In the genomic region with DNA sequence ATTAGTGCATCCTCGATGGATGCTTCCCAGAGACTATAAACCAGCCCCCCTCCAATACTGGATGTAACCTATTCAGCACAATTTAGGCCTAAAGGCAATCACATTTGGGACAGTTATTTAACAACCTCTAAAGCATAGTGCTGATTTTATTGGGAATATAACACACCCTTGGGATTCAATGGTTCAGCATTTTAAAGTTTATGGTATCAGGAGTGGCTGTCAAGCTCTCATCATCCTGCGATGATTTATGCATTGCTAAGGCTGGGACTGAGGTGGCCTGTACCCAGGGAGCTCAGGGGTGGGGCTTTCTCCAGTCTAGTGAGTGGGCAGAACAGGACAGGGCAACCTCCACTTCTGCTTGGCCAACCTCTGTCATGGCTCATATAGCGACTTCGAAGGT, we compare ENCODE assay signal across 16 cellular contexts.
DNase-seq lines count a peak whose midpoint lies in the region; ATAC-seq and TF ChIP-seq lines count a peak whose summit lies in the region.
"Had no signal": no experiment of that assay in that cellular context is flagged by ENCODE, and none has a peak within 500 bp of the region (broad histone marks: within the 10 kb centered on the region; RNA-seq: fewer than 3 reads in every experiment).

No MANE protein-coding gene starts in this region.

- H3K27me3 Mint-ChIP-seq in Calu3 (ENCODE audit: unreplicated experiment) (no peaks in the 10 kb centered on the region), neural crest cell (ENCODE audit: low read depth) (peaks cover 33% of the 10 kb centered on the region)
- H3K27me3 Mint-ChIP-seq in CD4-positive, alpha-beta T cell: no peaks in the 10 kb centered on the region

- H3K4me3 ChIP-seq in PC-3 (ENCODE audit: low read length) (no peak overlapping the region), OCI-LY7 (ENCODE audit: low read depth, low read length, poor library complexity, severe bottlenecking) (no peak overlapping the region)
- H3K4me3 ChIP-seq: GM23338 had no signal

- H3K27ac Mint-ChIP-seq in Calu3 (ENCODE audit: unreplicated experiment): peak overlapping the region; percentile 12
- peak overlapping the region; percentile 2 for H3K27ac Mint-ChIP-seq in neural crest cell (ENCODE audit: unreplicated experiment)
- H3K27ac Mint-ChIP-seq in CD4-positive, alpha-beta T cell: no peak overlapping the region
- H3K27ac Mint-ChIP-seq: CD8-positive, alpha-beta T cell; GM23338; H9 had no signal

- H3K4me1 ChIP-seq in PC-3 (ENCODE audit: insufficient read depth, low read length): peaks cover 55% of the 10 kb centered on the region
- H3K4me1 ChIP-seq in OCI-LY7 (ENCODE audit: insufficient read depth, low read length, poor library complexity, severe bottlenecking): no peaks in the 10 kb centered on the region
- H3K4me1 ChIP-seq: BE2C had no signal

- no peaks in the 10 kb centered on the region for H3K36me3 ChIP-seq in PC-3 (ENCODE audit: low read depth, low read length)
- H3K36me3 ChIP-seq in OCI-LY7 (ENCODE audit: insufficient read depth, low read length): no peaks in the 10 kb centered on the region
- H3K36me3 ChIP-seq: BE2C had no signal

- H2AFZ ChIP-seq in PC-3 (ENCODE audit: low read length) (no peak overlapping the region), OCI-LY7 (ENCODE audit: low read length) (no peak overlapping the region)
- H2AFZ ChIP-seq: GM23338 had no signal

- H3K36me3 Mint-ChIP-seq in Calu3 (ENCODE audit: insufficient read depth, unreplicated experiment) (no peaks in the 10 kb centered on the region), neural crest cell (ENCODE audit: low read depth) (no peaks in the 10 kb centered on the region)
- no peaks in the 10 kb centered on the region for H3K36me3 Mint-ChIP-seq in CD4-positive, alpha-beta T cell (ENCODE audit: low read depth)
- H3K36me3 Mint-ChIP-seq: CD8-positive, alpha-beta T cell had no signal

- ATAC-seq in PC-3: peak; percentile 38
- no peak for ATAC-seq in CD4-positive, alpha-beta T cell (ENCODE audit: poor library complexity)
- ATAC-seq: CD8-positive, alpha-beta T cell; GM23338; HepG2 had no signal

- H3K9me3 ChIP-seq in PC-3 (ENCODE audit: low read length) (no peaks in the 10 kb centered on the region), OCI-LY7 (ENCODE audit: low read length) (no peaks in the 10 kb centered on the region)
- H3K9me3 ChIP-seq in CD4-positive, alpha-beta T cell (ENCODE audit: control insufficient read depth, low read length): no peaks in the 10 kb centered on the region
- H3K9me3 ChIP-seq: BE2C had no signal

- CTCF ChIA-PET in Calu3 (lab: Charles Lee): interaction anchor here (0.6 kb wide), 1 partner anchor 138 kb away, joined by 6 read pairs; no protein-coding TSS in a partner anchor
- CTCF ChIA-PET in PC-3 (lab: Charles Lee): no interaction called here
- CTCF ChIA-PET in CD4-positive, alpha-beta T cell (lab: Charles Lee): no interaction called here
- CTCF ChIA-PET in OCI-LY7 (lab: Charles Lee; ENCODE audit: unreplicated experiment): no interaction called here

- H3K79me2 ChIP-seq in PC-3 (ENCODE audit: low read length): peaks cover 8% of the 10 kb centered on the region; the same call in 1 of the 2 replicates
- H3K79me2 ChIP-seq in OCI-LY7 (ENCODE audit: insufficient read depth, low read depth, low read length): no peaks in the 10 kb centered on the region

- no peaks in the 10 kb centered on the region for H3K27me3 ChIP-seq in PC-3 (ENCODE audit: low read length)
- no peaks in the 10 kb centered on the region for H3K27me3 ChIP-seq in CD4-positive, alpha-beta T cell (ENCODE audit: control insufficient read depth, insufficient read depth, low read length)
- H3K27me3 ChIP-seq: BE2C had no signal

- H3K9me3 Mint-ChIP-seq in Calu3 (ENCODE audit: low read depth, unreplicated experiment): peaks cover 6% of the 10 kb centered on the region
- H3K9me3 Mint-ChIP-seq in neural crest cell: no peaks in the 10 kb centered on the region
- H3K9me3 Mint-ChIP-seq in CD4-positive, alpha-beta T cell: peaks cover 3% of the 10 kb centered on the region
- H3K9me3 Mint-ChIP-seq: GM23338, H9 had no signal

- intact Hi-C loops in Calu3 (cut with micrococcal nuclease; ENCODE audit: unreplicated experiment): no loop called here
- intact Hi-C loops in PC-3 (cut with micrococcal nuclease): no loop called here
- intact Hi-C loops in CD4-positive, alpha-beta T cell (cut with DNase I, micrococcal nuclease): no loop called here
- intact Hi-C loops in OCI-LY7 (cut with micrococcal nuclease; ENCODE audit: unreplicated experiment): no loop called here

- POLR2A ChIA-PET in PC-3 (lab: Charles Lee; ENCODE audit: unreplicated experiment) (no interaction called here), OCI-LY7 (lab: Charles Lee) (interaction anchor here (0.6 kb wide), 1 partner anchor 53 kb away, joined by 3 read pairs; no protein-coding TSS in a partner anchor)
- POLR2A ChIA-PET in CD4-positive, alpha-beta T cell (lab: Charles Lee): no interaction called here

- H3F3A ChIP-seq in PC-3 (ENCODE audit: low read length, unreplicated experiment): peaks cover 5% of the 10 kb centered on the region

- DNase-seq in Calu3: no peak
- peak; percentile 52 for DNase-seq in PC-3
- DNase-seq in epithelial cell of prostate (ENCODE audit: low read depth, low spot score): no peak
- DNase-seq in neural crest cell (ENCODE audit: low read depth, low spot score): no peak
- no peak for DNase-seq in CD4-positive, alpha-beta T cell
- DNase-seq in HCEC 1CT: no peak
- no peak for DNase-seq in OCI-LY7 (ENCODE audit: low spot score)
- DNase-seq in GM03348 (ENCODE audit: low spot score): no peak
- DNase-seq: BE2C; CD8-positive, alpha-beta T cell; COR-L47; GF-D8; H9 had no signal

- peak overlapping the region; percentile 9 for H3K4me2 ChIP-seq in PC-3 (ENCODE audit: low read length)
- H3K4me2 ChIP-seq in OCI-LY7 (ENCODE audit: low read length): no peak overlapping the region
- H3K4me2 ChIP-seq: GM23338 had no signal

- no peak for TF ChIP-seq CTCF in Calu3 (IDR thresholded peaks at IDR 0.05; ENCODE audit: unreplicated experiment)
- no peak for TF ChIP-seq CTCF in PC-3 (conservative IDR thresholded peaks at IDR 0.05; ENCODE audit: low read depth, low read length)
- TF ChIP-seq CTCF in neural crest cell (conservative IDR thresholded peaks at IDR 0.05): no peak
- TF ChIP-seq CTCF in CD4-positive, alpha-beta T cell (IDR thresholded peaks at IDR 0.05): no peak
- no peak for TF ChIP-seq CTCF in OCI-LY7 (conservative IDR thresholded peaks at IDR 0.05; ENCODE audit: low read length)

- H3K4me3 Mint-ChIP-seq in Calu3 (ENCODE audit: low read depth, unreplicated experiment) (no peak overlapping the region), neural crest cell (no peak overlapping the region)
- H3K4me3 Mint-ChIP-seq in CD4-positive, alpha-beta T cell: no peak overlapping the region
- H3K4me3 Mint-ChIP-seq: CD8-positive, alpha-beta T cell; GM23338; H9 had no signal

- H3K9me2 ChIP-seq in PC-3 (replicated peaks; ENCODE audit: low read length): no peaks in the 10 kb centered on the region
- H3K9me2 ChIP-seq in OCI-LY7 (ENCODE audit: insufficient read depth, low read length): no peaks in the 10 kb centered on the region

- H3K9ac ChIP-seq in PC-3 (ENCODE audit: low read length): peak overlapping the region; percentile 81

- peak overlapping the region; percentile 98 for H3K27ac ChIP-seq in PC-3 (ENCODE audit: low read length)
- peak overlapping the region; percentile 85 for H3K27ac ChIP-seq in epithelial cell of prostate
- no peak overlapping the region for H3K27ac ChIP-seq in CD4-positive, alpha-beta T cell (ENCODE audit: low read depth, low read length)
- no peak overlapping the region for H3K27ac ChIP-seq in OCI-LY7 (ENCODE audit: low read depth, low read length, poor library complexity, severe bottlenecking)
- H3K27ac ChIP-seq: C4-2B had no signal

- BruUV-seq in Calu3 (replicated peaks; lab: Mats Ljungman, UMichigan): no TSS peak
- no TSS peak for BruUV-seq in PC-3 (replicated peaks; lab: Mats Ljungman, UMichigan)
- no TSS peak for BruUV-seq in OCI-LY7 (replicated peaks; lab: Mats Ljungman, UMichigan)

- H4K20me1 ChIP-seq in PC-3 (ENCODE audit: low read length) (no peaks in the 10 kb centered on the region), OCI-LY7 (ENCODE audit: insufficient read depth, low read length) (no peaks in the 10 kb centered on the region)

- H3K4me1 Mint-ChIP-seq in Calu3 (ENCODE audit: low read depth, unreplicated experiment) (peaks cover 44% of the 10 kb centered on the region), neural crest cell (no peaks in the 10 kb centered on the region)
- H3K4me1 Mint-ChIP-seq in CD4-positive, alpha-beta T cell (ENCODE audit: low read depth): no peaks in the 10 kb centered on the region
- H3K4me1 Mint-ChIP-seq: GM23338, H9 had no signal

Comparison
In these comparisons a context has a peak if more than half of its experiments do, and no peak if none do; other contexts are left out.
1. H3K27ac ChIP-seq: peak in PC-3 (single experiment) and epithelial cell of prostate (single experiment); none in CD4-positive, alpha-beta T cell (single experiment) and OCI-LY7 (single experiment).